ENCODE assay signal across 1 cellular context in genomic region chr3:29537889-29538609, GRCh38.
TF ChIP-seq lines count a peak whose summit lies in the region.

No MANE protein-coding gene starts in this region.

TF ChIP-seq in GM23338, 12 proteins besides CTCF, POLR2A, EP300 and RAD21 (continued from another document):
- no peak for TF ChIP-seq ZNF462 (CRISPR knock-in tag; IDR thresholded peaks at IDR 0.05)
- TF ChIP-seq CREB1 (CRISPR knock-in tag; IDR thresholded peaks at IDR 0.05; ENCODE audit: low read depth): no peak
- no peak for TF ChIP-seq STAT1 (IDR thresholded peaks at IDR 0.05; ENCODE audit: unreplicated experiment)
- TF ChIP-seq ZNF331 (CRISPR knock-in tag; IDR thresholded peaks at IDR 0.05; ENCODE audit: low read depth): no peak
- no peak for TF ChIP-seq POLR2AphosphoS5 (IDR thresholded peaks at IDR 0.05; ENCODE audit: low read depth)
- TF ChIP-seq NANOG (IDR thresholded peaks at IDR 0.05; ENCODE audit: borderline replicate concordance): no peak
